In genomic region chr4:176289561-176289960, GRCh38 we compare ENCODE assay signal across 28 cellular contexts. TPM values are rescaled to one million over a fixed set of nuclear protein-coding genes. Genes with fewer than 3 reads are reported as not detected.
"Had no signal": no experiment of that assay in that cellular context is flagged by ENCODE, and none has a peak within 500 bp of the region (broad histone marks: within the 10 kb centered on the region; RNA-seq: fewer than 3 reads in every experiment).

No MANE protein-coding gene starts in this region.

- DNase-seq: stimulated activated CD4-positive, alpha-beta T cell treated with anti-CD3 and anti-CD28 coated beads, Interleukin-2, amount 100 ng/mL, for 48 hours; stimulated activated CD4-positive, alpha-beta T cell treated with anti-CD3 and anti-CD28 coated beads, Interleukin-4, amount 100 ng/mL, for 1 hour; stimulated activated CD4-positive, alpha-beta T cell treated with anti-CD3 and anti-CD28 coated beads, Interleukin-4, amount 100 ng/mL, for 24 hours; stimulated activated CD4-positive, alpha-beta T cell treated with anti-CD3 and anti-CD28 coated beads, Interleukin-4, amount 100 ng/mL, for 4 hours; stimulated activated CD8-positive, alpha-beta memory T cell treated with anti-CD3 and anti-CD28 coated beads, Interleukin-4, amount 100 ng/mL, for 48 hours; stimulated activated naive B cell treated with anti-CD40 and anti-IgM and Interleukin-4, amounts not matched to agents 10 μg/mL and 1 μg/mL and 100 μg/mL, for 72 hours; stimulated activated naive CD4-positive, alpha-beta T cell; stimulated activated naive CD4-positive, alpha-beta T cell treated with Interleukin-2 at 50 U/mL for 16 hours; stimulated activated naive CD8-positive, alpha-beta T cell treated with anti-CD3 and anti-CD28 coated beads, Interleukin-15, amount 100 ng/mL, for 72 hours; stimulated activated naive CD8-positive, alpha-beta T cell treated with anti-CD3 and anti-CD28 coated beads, Interleukin-15, Interleukin-2, amounts not matched to agents 100 U/mL and 50 U/mL, for 24 hours; stomach; substantia nigra; testis; thyroid gland; tibial artery; transverse colon; trophoblast cell; upper lobe of left lung; upper lobe of right lung; uterus had no signal

- ATAC-seq: stimulated activated effector memory CD8-positive, alpha-beta T cell treated with anti-CD3 and anti-CD28 coated beads, Interleukin-12 subunit alpha, Interleukin-12 subunit beta, amount 100 ng/mL, for 72 hours; stimulated activated memory B cell treated with anti-CD40 and anti-IgM and Interleukin-4, amounts not matched to agents 10 μg/mL and 1 μg/mL and 100 μg/mL, for 72 hours; stimulated activated naive B cell treated with anti-CD40 and anti-IgM and Interleukin-4, amounts not matched to agents 10 μg/mL and 1 μg/mL and 100 μg/mL, for 72 hours; stimulated activated naive CD8-positive, alpha-beta T cell treated with anti-CD3 and anti-CD28 coated beads, Interleukin-15, amount 100 ng/mL, for 72 hours; stimulated activated naive CD8-positive, alpha-beta T cell treated with anti-CD3 and anti-CD28 coated beads, Interleukin-15, Interleukin-2, amounts not matched to agents 100 U/mL and 50 U/mL, for 24 hours; upper lobe of right lung had no signal

- H3K4me3 ChIP-seq: stomach, suprapubic skin, testis, thoracic aorta, thyroid gland, tibial artery, tibial nerve, transverse colon, upper lobe of left lung, upper lobe of right lung, uterus, vagina had no signal

- H3K27ac ChIP-seq: stomach, suprapubic skin, testis, thoracic aorta, thyroid gland, tibial artery, tibial nerve, transverse colon, upper lobe of left lung, upper lobe of right lung, uterus, vagina had no signal

- H3K4me1 ChIP-seq: stomach, suprapubic skin, testis, thyroid gland, tibial nerve, upper lobe of left lung, upper lobe of right lung, uterus, vagina had no signal

- H3K36me3 ChIP-seq: stomach, suprapubic skin, thoracic aorta, thyroid gland, tibial artery, tibial nerve, transverse colon, upper lobe of left lung, upper lobe of right lung, uterus, vagina had no signal

- H3K27me3 ChIP-seq: stomach, suprapubic skin, testis, thyroid gland, tibial artery, tibial nerve, transverse colon, upper lobe of left lung, upper lobe of right lung, uterus, vagina had no signal

- FAIRE-seq: urothelium cell line had no signal

- H3K9me3 ChIP-seq: stomach, suprapubic skin, testis, thoracic aorta, thyroid gland, tibial artery, tibial nerve, transverse colon, upper lobe of left lung, upper lobe of right lung, uterus, vagina had no signal

RNA-seq across cellular contexts. Expression of gene ASB5, which starts 20.5 kb away (rescaled TPM):
- total RNA-seq: subcutaneous adipose tissue, suprapubic skin, thoracic aorta, tibial nerve, upper lobe of left lung, upper lobe of right lung had no signal
